Comparison of ENCODE assay signal across 13 cellular contexts in the genomic region with DNA sequence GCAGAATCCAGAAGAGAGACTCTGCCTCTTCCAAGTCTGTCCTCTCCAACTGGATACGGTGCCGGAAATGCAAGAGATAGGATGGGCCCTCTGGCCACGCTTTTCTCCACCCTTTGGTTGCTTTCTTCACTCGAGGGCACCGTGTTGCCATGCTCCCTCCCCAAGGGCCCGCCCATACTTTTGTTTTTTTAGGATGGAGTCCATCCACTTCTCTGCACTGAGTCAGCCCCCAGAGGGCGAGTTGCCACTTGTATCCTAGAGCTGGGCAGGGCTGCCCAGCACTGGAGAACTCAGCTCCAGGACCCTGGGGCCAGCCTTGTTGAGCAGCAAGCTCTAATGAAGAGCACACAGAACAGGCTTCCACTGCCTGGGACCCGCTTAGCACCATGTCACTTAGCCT. TPM values are rescaled to one million over a fixed set of nuclear protein-coding genes. Genes with fewer than 3 reads are reported as not detected.
DNase-seq lines count a peak whose midpoint lies in the region; ATAC-seq, FAIRE-seq and TF ChIP-seq lines count a peak whose summit lies in the region.
"Had no signal": no experiment of that assay in that cellular context is flagged by ENCODE, and none has a peak within 500 bp of the region (broad histone marks: within the 10 kb centered on the region; RNA-seq: fewer than 3 reads in every experiment).

No MANE protein-coding gene starts in this region.

- H3K27me3 ChIP-seq in HepG2 (ENCODE audit: control insufficient read depth in 1 of 2, insufficient read depth in 2 of 2, low read length in 2 of 2): no peaks in the 10 kb centered on the region

- no peak overlapping the region for H3K27ac ChIP-seq in HepG2 (ENCODE audit: extremely low read length, insufficient read depth, low read length)
- peak overlapping the region; percentile 3 for H3K27ac ChIP-seq in urinary bladder (ENCODE audit: low read depth)

- H3K4me3 Mint-ChIP-seq in WTC11: no peak overlapping the region

- H3K4me3 ChIP-seq in HepG2 (replicated peaks in 1 of 3; ENCODE audit: insufficient read depth in 1 of 3, low read depth in 2 of 3, low read length in 3 of 3): no peak overlapping the region
- no peak overlapping the region for H3K4me3 ChIP-seq in urinary bladder (ENCODE audit: low read depth, low read length)

- CTCF ChIA-PET in WTC11 (lab: Charles Lee): interaction anchor here (1.7 kb wide), 1 partner anchor 67 kb away, joined by 6 read pairs; no protein-coding TSS in a partner anchor
- CTCF ChIA-PET in HepG2 (lab: Yijun Ruan, JAX; ENCODE audit: low intra/inter-chr PET ratio, low total read pairs): no interaction called here

- DNase-seq in activated T-cell treated with anti-CD3 and anti-CD28 coated beads, Interleukin-2, amount 50 U/mL, for 1 hour: peak; percentile 7
- DNase-seq in activated T-cell treated with anti-CD3 and anti-CD28 coated beads, Interleukin-2, amount 50 U/mL, for 48 hours: no peak
- no peak for DNase-seq in WTC11 (ENCODE audit: low spot score)
- DNase-seq in HepG2 (ENCODE audit: low spot score): no peak
- no peak for DNase-seq in NCI-H2107 (lab: John Stamatoyannopoulos, UW)
- DNase-seq: activated CD8-positive, alpha-beta memory T cell treated with anti-CD3 and anti-CD28 coated beads for 24 hours; effector CD8-positive, alpha-beta T cell; MM.1S; NCI-H774 had no signal

- FAIRE-seq in HepG2 (lab: Jason Lieb, UNC): no peak
- FAIRE-seq: H1 had no signal

- H3K4me2 ChIP-seq in HepG2 (ENCODE audit: low read depth, low read length): no peak overlapping the region

- H3K79me2 ChIP-seq in HepG2 (ENCODE audit: insufficient read depth, low read length): no peaks in the 10 kb centered on the region

- peaks cover 10% of the 10 kb centered on the region for H3K4me1 ChIP-seq in HepG2 (ENCODE audit: insufficient read depth, low read length)
- peaks cover 1% of the 10 kb centered on the region for H3K4me1 ChIP-seq in urinary bladder (ENCODE audit: insufficient read depth)

- TF ChIP-seq CTCF in WTC11 (IDR thresholded peaks at IDR 0.05) (no peak), HepG2 (CRISPR knock-in tag; IDR thresholded peaks at IDR 0.05) (no peak)

- TF ChIP-seq EP300 in HepG2 (IDR thresholded peaks at IDR 0.05; ENCODE audit: low read depth in 2 of 2, low read length in 2 of 2): no peak
- no peak for TF ChIP-seq EP300 in HepG2 (CRISPR knock-in tag; IDR thresholded peaks at IDR 0.05; ENCODE audit: borderline replicate concordance)

- no peak for TF ChIP-seq POLR2A in HepG2 (IDR thresholded peaks at IDR 0.05; ENCODE audit: insufficient read depth in 1 of 2, low read depth in 2 of 2, low read length in 2 of 2)

- 98% methylated on average over 8 of the region's 8 CpGs for WGBS in HepG2 (ENCODE audit: low lambda C conversion rate)
- 86% methylated on average over 8 of the region's 8 CpGs for WGBS in urinary bladder

- peaks cover 54% of the 10 kb centered on the region for H3K36me3 Mint-ChIP-seq in WTC11

- intact Hi-C loops in HepG2 (cut with micrococcal nuclease; ENCODE audit: unreplicated experiment): no loop called here

- H3K9me3 Mint-ChIP-seq in WTC11: no peaks in the 10 kb centered on the region

- no peaks in the 10 kb centered on the region for H3K27me3 Mint-ChIP-seq in WTC11 (ENCODE audit: low read depth)

- no peaks in the 10 kb centered on the region for H3K4me1 Mint-ChIP-seq in WTC11

- peak overlapping the region; percentile 27; the same call in 1 of the 2 replicates for H3K27ac Mint-ChIP-seq in WTC11

- ATAC-seq in WTC11: no peak
- ATAC-seq in HepG2: peak; percentile 21; the same call in 1 of the 3 replicates
- ATAC-seq in HG02938 (IDR thresholded peaks at IDR 0.05; ENCODE audit: unreplicated experiment): no peak
- ATAC-seq in GM19467 (IDR thresholded peaks at IDR 0.05; ENCODE audit: unreplicated experiment): no peak

- TF ChIP-seq RAD21 in HepG2 (CRISPR knock-in tag; IDR thresholded peaks at IDR 0.05): no peak

- H3K36me3 ChIP-seq in HepG2 (replicated peaks in 1 of 2; ENCODE audit: control insufficient read depth in 1 of 2, insufficient read depth in 2 of 2, low read length in 2 of 2) (peaks cover 29 to 72% of the 10 kb centered on the region in 2 experiments), urinary bladder (ENCODE audit: insufficient read depth) (peaks cover 2% of the 10 kb centered on the region)

- no peaks in the 10 kb centered on the region for H3K9me3 ChIP-seq in HepG2 (ENCODE audit: low read length)

- H4K20me1 ChIP-seq in HepG2 (ENCODE audit: insufficient read depth, low read length): no peaks in the 10 kb centered on the region

- no peak overlapping the region for H3K9ac ChIP-seq in HepG2 (ENCODE audit: insufficient read depth, low read depth, low read length)

- POLR2A ChIA-PET in WTC11 (lab: Charles Lee) (interaction anchor here (1.1 kb wide), 1 partner anchor 14 kb away, joined by 6 read pairs; no protein-coding TSS in a partner anchor), HepG2 (lab: Yijun Ruan, JAX) (interaction anchor here (2.1 to 2.7 kb wide), 2 partner anchors 15 to 23 kb away, joined by 5 to 9 read pairs; no protein-coding TSS in a partner anchor)

- no peak overlapping the region for H2AFZ ChIP-seq in HepG2 (ENCODE audit: low read length)

- in situ Hi-C loops in HepG2 (cut with HindIII; ENCODE audit: extremely low pct_ligation_motif_present, low pct_unique_long_range_greater_than_20kb): no loop called here

- no TSS peak for BruUV-seq in HepG2 (replicated peaks; lab: Mats Ljungman, UMichigan)

TF ChIP-seq in HepG2, 621 proteins besides CTCF, POLR2A, EP300 and RAD21 (continues in another document):
- TF ChIP-seq SP140L (CRISPR knock-in tag; IDR thresholded peaks at IDR 0.05; ENCODE audit: borderline replicate concordance) (no peak), WIZ (CRISPR knock-in tag; IDR thresholded peaks at IDR 0.05) (no peak), ARHGAP35 (CRISPR knock-in tag; IDR thresholded peaks at IDR 0.05; ENCODE audit: borderline replicate concordance) (no peak), SIN3B (IDR thresholded peaks at IDR 0.05; ENCODE audit: low read length) (no peak), KLF9 (CRISPR knock-in tag; IDR thresholded peaks at IDR 0.05; ENCODE audit: low read depth) (no peak), ZSCAN31 (CRISPR knock-in tag; IDR thresholded peaks at IDR 0.05; ENCODE audit: low read depth) (no peak), ZNF12 (CRISPR knock-in tag; IDR thresholded peaks at IDR 0.05) (no peak)

RNA-seq across cellular contexts. Expression of gene IFNGR2, which starts 25.5 kb away (rescaled TPM):
- total RNA-seq in WTC11 (2021) (34.1 to 37.3 TPM (median 35.7 TPM) in 3 replicates), HepG2 (2016; rRNA removed; fragmentation: Illumina TruSeq; extraction: Trizol) (50.3 and 61.3 TPM in 2 replicates), urinary bladder (71.9 TPM)
- total RNA-seq in HepG2 (2016; cell fraction: cytosol; rRNA removed; fragmentation: Illumina TruSeq; extraction: Trizol; ENCODE audit: low read depth): 140 and 148 TPM in 2 replicates
- 49.5 and 63.1 TPM in 2 replicates for total RNA-seq in HepG2 (2016; cell fraction: insoluble cytoplasmic fraction; rRNA removed; fragmentation: Illumina TruSeq; extraction: Trizol)
- 200 and 205 TPM in 2 replicates for total RNA-seq in HepG2 (2016; cell fraction: membrane; rRNA removed; fragmentation: Illumina TruSeq; extraction: Trizol)
- 31.5 and 38.1 TPM in 2 replicates for total RNA-seq in HepG2 (2016; cell fraction: nucleus; rRNA removed; fragmentation: Illumina TruSeq; extraction: Trizol)
- polyA plus RNA-seq in HepG2 (2011; rRNA removed) (107 and 117 TPM in 2 replicates), urinary bladder (64.8 TPM)
- polyA plus RNA-seq in HepG2 (2011; cell fraction: cytosol; rRNA removed): 81.1 and 96.5 TPM in 2 replicates
- polyA plus RNA-seq in HepG2 (2011; cell fraction: nucleus; rRNA removed): 29.9 and 35.2 TPM in 2 replicates
- 58.6 and 61.4 TPM in 2 replicates for polyA plus RNA-seq in HepG2 (2012)
- polyA plus RNA-seq in HepG2 (2016; cell fraction: cytosol; fragmentation: Illumina TruSeq; extraction: Trizol; ENCODE audit: low read depth): 168 and 186 TPM in 2 replicates
- polyA plus RNA-seq in HepG2 (2016; cell fraction: insoluble cytoplasmic fraction; fragmentation: Illumina TruSeq; extraction: Trizol; ENCODE audit: low read depth): 61.0 and 68.1 TPM in 2 replicates
- polyA plus RNA-seq in HepG2 (2016; cell fraction: membrane; fragmentation: Illumina TruSeq; extraction: Trizol; ENCODE audit: low read depth): 212 and 216 TPM in 2 replicates
- 64.8 and 65.1 TPM in 2 replicates for polyA plus RNA-seq in HepG2 (2016; cell fraction: nucleus; fragmentation: Illumina TruSeq; extraction: Trizol; ENCODE audit: insufficient read depth, low read depth)
- polyA minus RNA-seq in HepG2 (2011; rRNA and poly(A)+ RNA removed; ENCODE audit: low replicate concordance): 86.4 and 152 TPM in 2 replicates
- polyA minus RNA-seq in HepG2 (2011; cell fraction: cytosol; rRNA and poly(A)+ RNA removed): 57.1 and 57.5 TPM in 2 replicates
- 23.6 and 27.8 TPM in 2 replicates for polyA minus RNA-seq in HepG2 (2011; cell fraction: nucleus; rRNA and poly(A)+ RNA removed)

RNA-seq across cellular contexts. Expression of gene TMEM50B, which starts 51.1 kb away (rescaled TPM):
- total RNA-seq in WTC11 (2021) (21.0 to 26.0 TPM (median 25.4 TPM) in 3 replicates), HepG2 (2016; rRNA removed; fragmentation: Illumina TruSeq; extraction: Trizol) (13.9 and 29.9 TPM in 2 replicates), urinary bladder (80.7 TPM)
- total RNA-seq in HepG2 (2016; cell fraction: cytosol; rRNA removed; fragmentation: Illumina TruSeq; extraction: Trizol; ENCODE audit: low read depth): 12.1 and 12.6 TPM in 2 replicates
- 18.2 and 31.9 TPM in 2 replicates for total RNA-seq in HepG2 (2016; cell fraction: insoluble cytoplasmic fraction; rRNA removed; fragmentation: Illumina TruSeq; extraction: Trizol)
- total RNA-seq in HepG2 (2016; cell fraction: membrane; rRNA removed; fragmentation: Illumina TruSeq; extraction: Trizol): 17.4 and 19.9 TPM in 2 replicates
- 43.0 and 47.6 TPM in 2 replicates for total RNA-seq in HepG2 (2016; cell fraction: nucleus; rRNA removed; fragmentation: Illumina TruSeq; extraction: Trizol)
- polyA plus RNA-seq in HepG2 (2011; rRNA removed) (45.4 and 46.3 TPM in 2 replicates), urinary bladder (66.7 TPM)
- polyA plus RNA-seq in HepG2 (2011; cell fraction: cytosol; rRNA removed): 8.9 and 18.9 TPM in 2 replicates
- 109 and 139 TPM in 2 replicates for polyA plus RNA-seq in HepG2 (2011; cell fraction: nucleus; rRNA removed)
- 15.9 and 21.7 TPM in 2 replicates for polyA plus RNA-seq in HepG2 (2012)
- 10.5 and 13.5 TPM in 2 replicates for polyA plus RNA-seq in HepG2 (2016; cell fraction: cytosol; fragmentation: Illumina TruSeq; extraction: Trizol; ENCODE audit: low read depth)
- 14.7 and 18.5 TPM in 2 replicates for polyA plus RNA-seq in HepG2 (2016; cell fraction: insoluble cytoplasmic fraction; fragmentation: Illumina TruSeq; extraction: Trizol; ENCODE audit: low read depth)
- polyA plus RNA-seq in HepG2 (2016; cell fraction: membrane; fragmentation: Illumina TruSeq; extraction: Trizol; ENCODE audit: low read depth): 14.4 and 16.8 TPM in 2 replicates
- polyA plus RNA-seq in HepG2 (2016; cell fraction: nucleus; fragmentation: Illumina TruSeq; extraction: Trizol; ENCODE audit: insufficient read depth, low read depth): 104 and 105 TPM in 2 replicates
- polyA minus RNA-seq in HepG2 (2011; rRNA and poly(A)+ RNA removed; ENCODE audit: low replicate concordance): 4.7 and 5.8 TPM in 2 replicates
- 3.8 and 6.8 TPM in 2 replicates for polyA minus RNA-seq in HepG2 (2011; cell fraction: cytosol; rRNA and poly(A)+ RNA removed)
- 23.4 and 29.6 TPM in 2 replicates for polyA minus RNA-seq in HepG2 (2011; cell fraction: nucleus; rRNA and poly(A)+ RNA removed)
